Comparison of ENCODE assay signal across 8 cellular contexts in genomic region chr4:88033309-88033708, GRCh38. TPM values are rescaled to one million over a fixed set of nuclear protein-coding genes. Genes with fewer than 3 reads are reported as not detected.
DNase-seq lines count a peak whose midpoint lies in the region; ATAC-seq and TF ChIP-seq lines count a peak whose summit lies in the region.

No MANE protein-coding gene starts in this region.

- peak; percentile 29 for TF ChIP-seq CTCF in SU-DHL-6 (IDR thresholded peaks at IDR 0.05; ENCODE audit: insufficient read depth, low read length, poor library complexity, severe bottlenecking)

- peak; percentile 76 for TF ChIP-seq RAD21 in Ishikawa (IDR thresholded peaks at IDR 0.05; ENCODE audit: low read depth)

- H3F3A ChIP-seq in SU-DHL-6 (ENCODE audit: insufficient read depth) = no peaks in the 10 kb centered on the region

- H3K79me2 ChIP-seq in SU-DHL-6 (ENCODE audit: insufficient read depth, low read length) = no peaks in the 10 kb centered on the region

- H2AFZ ChIP-seq in SU-DHL-6 (ENCODE audit: low read depth, low read length, severe bottlenecking) = no peak overlapping the region

- no peak overlapping the region for H3K9ac ChIP-seq in SU-DHL-6 (ENCODE audit: low read length)

- H3K27ac ChIP-seq in SU-DHL-6 (ENCODE audit: low read depth, low read length) = no peak overlapping the region

- no peak overlapping the region for H3K4me3 ChIP-seq in SU-DHL-6 (ENCODE audit: insufficient read depth, low read length, poor library complexity, severe bottlenecking)

- no peaks in the 10 kb centered on the region for H3K9me3 ChIP-seq in SU-DHL-6 (ENCODE audit: insufficient read depth, low read length)

- H3K9me2 ChIP-seq in SU-DHL-6 (replicated peaks; ENCODE audit: insufficient read depth, low read length) = no peaks in the 10 kb centered on the region

- no peak for TF ChIP-seq EP300 in Ishikawa (IDR thresholded peaks at IDR 0.05; ENCODE audit: borderline replicate concordance)

- ATAC-seq in GM19351 (IDR thresholded peaks at IDR 0.05; ENCODE audit: unreplicated experiment) (peak; percentile 73), GM21825 (IDR thresholded peaks at IDR 0.05; ENCODE audit: unreplicated experiment) (no peak)

- DNase-seq in DMS114 treated with DMSO at 0.1 percent for 48 hours (lab: John Stamatoyannopoulos, UW; ENCODE audit: unreplicated experiment) (peak; percentile 20), dedifferentiated amniotic fluid mesenchymal stem cell (ENCODE audit: extremely low spot score) (peak; percentile 46), lung microvascular endothelial cell (ENCODE audit: low read depth in 2 of 2) (peak; percentile 73 to 77), posterior vena cava (ENCODE audit: low spot score) (no peak)

- no peak overlapping the region for H3K4me2 ChIP-seq in SU-DHL-6 (ENCODE audit: low read depth, low read length, poor library complexity, severe bottlenecking)

- H4K20me1 ChIP-seq in SU-DHL-6 (ENCODE audit: low read depth, low read length) = no peaks in the 10 kb centered on the region

- no peaks in the 10 kb centered on the region for H3K27me3 ChIP-seq in SU-DHL-6 (ENCODE audit: low read length)

- H3K36me3 ChIP-seq in SU-DHL-6 (ENCODE audit: low read length) = no peaks in the 10 kb centered on the region

- intact Hi-C loops in posterior vena cava (cut with DNase I) = no loop called here

TF ChIP-seq in Ishikawa, 13 proteins besides CTCF, POLR2A, EP300 and RAD21:
- TF ChIP-seq CEBPB (IDR thresholded peaks at IDR 0.05) = no peak
- no peak for TF ChIP-seq TEAD4 (IDR thresholded peaks at IDR 0.05)
- TF ChIP-seq NFIC (IDR thresholded peaks at IDR 0.05) = no peak
- no peak for TF ChIP-seq REST (IDR thresholded peaks at IDR 0.05; ENCODE audit: low read depth)
- no peak for TF ChIP-seq EGR1 (IDR thresholded peaks at IDR 0.05)
- no peak for TF ChIP-seq ZBTB7A (IDR thresholded peaks at IDR 0.05; ENCODE audit: low read depth)
- no peak for TF ChIP-seq YY1 (IDR thresholded peaks at IDR 0.05; ENCODE audit: low read depth)
- no peak for TF ChIP-seq TAF1 (IDR thresholded peaks at IDR 0.05; ENCODE audit: low read depth)
- no peak for TF ChIP-seq TCF12 (IDR thresholded peaks at IDR 0.05; ENCODE audit: low read depth)
- no peak for TF ChIP-seq FOXM1 (IDR thresholded peaks at IDR 0.05; ENCODE audit: borderline replicate concordance, low read depth)
- no peak for TF ChIP-seq CREB1 (IDR thresholded peaks at IDR 0.05; ENCODE audit: low read depth)
- no peak for TF ChIP-seq USF1 (IDR thresholded peaks at IDR 0.05)
- TF ChIP-seq MAX (IDR thresholded peaks at IDR 0.05) = no peak

RNA-seq across cellular contexts. Expression of gene PKD2, which starts 25.9 kb away (rescaled TPM):
- total RNA-seq in lung microvascular endothelial cell = 14.9 and 22.7 TPM in 2 replicates
- total RNA-seq in posterior vena cava = 10 to 100 TPM; 58.1 to 93.8 TPM

RNA-seq across cellular contexts. Expression of gene SPP1, which starts 57.8 kb away (rescaled TPM):
- total RNA-seq in lung microvascular endothelial cell (not detected in 2 replicates), posterior vena cava (100 to 1,000 TPM; 179 to 553 TPM)

Comparison
In these comparisons a context has a peak if more than half of its experiments do, and no peak if none do; other contexts are left out.
1. RNA of gene SPP1, which starts 57.8 kb away (total RNA-seq): 179 to 553 TPM in posterior vena cava; not detected in lung microvascular endothelial cell; every median in the first group is over 100 times any median in the second.